ENCODE assay signal across 1 cellular context in the genomic region with DNA sequence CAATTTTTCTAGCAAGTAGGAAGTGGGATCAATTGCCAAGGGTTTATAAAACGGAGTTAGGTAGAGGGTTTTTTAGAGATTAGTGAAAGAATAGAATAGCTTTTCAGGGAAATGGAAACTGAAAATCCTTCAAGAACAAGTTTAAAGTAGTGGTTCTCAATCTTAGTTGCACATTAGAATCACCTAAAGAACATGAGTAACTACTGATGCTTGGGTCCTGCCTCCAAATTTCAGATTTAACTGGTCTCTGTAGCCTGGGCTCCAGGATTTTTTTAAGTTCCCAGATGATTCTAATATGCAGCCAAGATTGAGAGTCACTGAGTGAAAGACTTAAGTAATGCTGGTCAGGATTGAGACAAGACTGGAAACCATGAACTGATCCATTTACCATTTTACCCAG.
TF ChIP-seq lines count a peak whose summit lies in the region.

No MANE protein-coding gene starts in this region.

TF ChIP-seq in GM12878, 131 proteins besides CTCF, POLR2A, EP300 and RAD21:
- TF ChIP-seq RAD51 (IDR thresholded peaks at IDR 0.05) (no peak), SUZ12 (IDR thresholded peaks at IDR 0.05; ENCODE audit: unreplicated experiment) (no peak), NR2C2 (IDR thresholded peaks at IDR 0.05; ENCODE audit: borderline replicate concordance, control insufficient read depth, insufficient read length, low read depth) (no peak), STAT3 (IDR thresholded peaks at IDR 0.05; ENCODE audit: low read depth, low read length) (no peak), RB1 (IDR thresholded peaks at IDR 0.05; ENCODE audit: borderline replicate concordance) (no peak), IRF4 (IDR thresholded peaks at IDR 0.05; ENCODE audit: low read depth, low read length) (no peak), SPI1 (IDR thresholded peaks at IDR 0.05; ENCODE audit: borderline replicate concordance, insufficient read depth, low read depth, low read length) (no peak), KAT2A (conservative IDR thresholded peaks at IDR 0.05; ENCODE audit: control insufficient read depth, low read depth, low read length) (no peak), SIN3A (IDR thresholded peaks at IDR 0.05; ENCODE audit: low read depth, low read length) (no peak)
- TF ChIP-seq, protein P1, sequence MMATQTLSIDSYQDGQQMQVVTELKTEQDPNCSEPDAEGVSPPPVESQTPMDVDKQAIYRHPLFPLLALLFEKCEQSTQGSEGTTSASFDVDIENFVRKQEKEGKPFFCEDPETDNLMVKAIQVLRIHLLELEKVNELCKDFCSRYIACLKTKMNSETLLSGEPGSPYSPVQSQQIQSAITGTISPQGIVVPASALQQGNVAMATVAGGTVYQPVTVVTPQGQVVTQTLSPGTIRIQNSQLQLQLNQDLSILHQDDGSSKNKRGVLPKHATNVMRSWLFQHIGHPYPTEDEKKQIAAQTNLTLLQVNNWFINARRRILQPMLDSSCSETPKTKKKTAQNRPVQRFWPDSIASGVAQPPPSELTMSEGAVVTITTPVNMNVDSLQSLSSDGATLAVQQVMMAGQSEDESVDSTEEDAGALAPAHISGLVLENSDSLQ (IDR thresholded peaks at IDR 0.05), result no peak
- TF ChIP-seq, protein P2, sequence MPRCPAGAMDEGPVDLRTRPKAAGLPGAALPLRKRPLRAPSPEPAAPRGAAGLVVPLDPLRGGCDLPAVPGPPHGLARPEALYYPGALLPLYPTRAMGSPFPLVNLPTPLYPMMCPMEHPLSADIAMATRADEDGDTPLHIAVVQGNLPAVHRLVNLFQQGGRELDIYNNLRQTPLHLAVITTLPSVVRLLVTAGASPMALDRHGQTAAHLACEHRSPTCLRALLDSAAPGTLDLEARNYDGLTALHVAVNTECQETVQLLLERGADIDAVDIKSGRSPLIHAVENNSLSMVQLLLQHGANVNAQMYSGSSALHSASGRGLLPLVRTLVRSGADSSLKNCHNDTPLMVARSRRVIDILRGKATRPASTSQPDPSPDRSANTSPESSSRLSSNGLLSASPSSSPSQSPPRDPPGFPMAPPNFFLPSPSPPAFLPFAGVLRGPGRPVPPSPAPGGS (IDR thresholded peaks at IDR 0.05; ENCODE audit: borderline replicate concordance, insufficient read depth, low read depth, low read length, poor library complexity, severe bottlenecking), result no peak
TF ChIP-seq in GM12878: peak in this region for 0.
